In the genomic region with DNA sequence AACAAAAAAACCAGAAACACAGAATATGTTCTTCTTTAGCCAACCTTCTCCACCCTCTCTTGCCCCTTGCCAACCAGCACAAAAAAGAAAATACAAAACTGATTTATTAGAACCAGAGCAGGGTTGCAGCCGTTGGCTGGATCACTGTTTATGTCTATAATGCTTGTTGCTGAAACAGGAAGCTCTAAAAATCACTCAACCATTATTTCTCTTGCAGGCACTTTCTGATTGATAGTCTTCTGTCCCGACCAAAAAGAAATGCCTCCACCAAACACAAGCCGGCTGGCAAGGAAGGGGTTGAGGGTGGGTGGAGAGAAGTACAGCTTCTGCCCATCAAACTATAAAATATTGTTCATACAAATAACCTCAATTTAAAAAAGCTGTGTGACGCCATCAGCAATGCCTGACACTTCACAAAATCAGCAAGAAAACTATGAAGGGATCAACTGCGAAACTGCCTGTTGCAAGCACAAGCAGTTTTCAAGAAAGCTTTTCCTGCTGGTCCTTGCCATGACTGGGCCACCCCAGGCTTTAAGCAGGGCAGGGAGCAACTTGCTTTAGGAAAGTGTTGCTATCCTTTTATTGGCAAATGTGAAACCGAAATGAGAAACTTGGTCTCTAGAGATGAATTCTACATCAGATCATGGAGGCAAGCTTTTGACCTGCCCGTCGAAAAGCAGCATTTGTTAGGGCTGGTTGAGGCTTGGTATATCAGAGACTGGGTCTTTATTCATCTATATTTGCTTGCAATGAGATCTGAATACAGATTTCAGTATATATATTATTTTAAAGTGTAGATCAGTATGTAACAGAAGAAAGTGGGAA, we compare ENCODE assay signal across 12 cellular contexts.
DNase-seq lines count a peak whose midpoint lies in the region; ATAC-seq and TF ChIP-seq lines count a peak whose summit lies in the region.
"Had no signal": no experiment of that assay in that cellular context is flagged by ENCODE, and none has a peak within 500 bp of the region (broad histone marks: within the 10 kb centered on the region; RNA-seq: fewer than 3 reads in every experiment).

No MANE protein-coding gene starts in this region.

- intact Hi-C loops in activated T-helper 2 cell treated with anti-CD3 and anti-CD28 coated beads, Interferon-gamma antibody, Interleukin-2, Interleukin-4, amounts not matched to agents 10 μg/mL and 5 μg/mL and 100 μg/mL, durations not matched to agents 14 hours and 24 hours and 36 hours (cut with micrococcal nuclease): no loop called here
- intact Hi-C loops in thyroid gland (cut with DNase I): no loop called here

- TF ChIP-seq POLR2A in thyroid gland (IDR thresholded peaks at IDR 0.05): no peak

- H3K4me3 ChIP-seq in subcutaneous abdominal adipose tissue (ENCODE audit: low read depth in 1 of 5, low read length in 5 of 5) (peak overlapping the region in 1 of 5 donors; percentile 17), thyroid gland (replicated peaks in 1 of 3) (no peak overlapping the region)
- H3K4me3 ChIP-seq: SK-N-MC had no signal

- peaks cover 66% of the 10 kb centered on the region for H3K36me3 Mint-ChIP-seq in T-helper 2 cell treated with Interferon-gamma antibody and Interleukin-4, amounts not matched to agents 5 μg/mL and 100 μg/mL, for 36 hours (ENCODE audit: low read depth)
- H3K36me3 Mint-ChIP-seq in activated T-helper 2 cell treated with anti-CD3 and anti-CD28 coated beads, Interferon-gamma antibody, Interleukin-2, Interleukin-4, amounts not matched to agents 10 μg/mL and 5 μg/mL and 100 μg/mL, durations not matched to agents 14 hours and 24 hours and 36 hours (ENCODE audit: low read depth): peaks cover 76% of the 10 kb centered on the region

- peak overlapping the region in 1 of 5 donors; percentile 27 for H3K9ac ChIP-seq in subcutaneous abdominal adipose tissue (ENCODE audit: low read length in 5 of 5)

- H3K27me3 Mint-ChIP-seq in T-helper 2 cell treated with Interferon-gamma antibody and Interleukin-4, amounts not matched to agents 5 μg/mL and 100 μg/mL, for 36 hours (ENCODE audit: low read depth): no peaks in the 10 kb centered on the region
- H3K27me3 Mint-ChIP-seq in activated T-helper 2 cell treated with anti-CD3 and anti-CD28 coated beads, Interferon-gamma antibody, Interleukin-2, Interleukin-4, amounts not matched to agents 10 μg/mL and 5 μg/mL and 100 μg/mL, durations not matched to agents 14 hours and 24 hours and 36 hours (ENCODE audit: low read depth): no peaks in the 10 kb centered on the region
- H3K27me3 Mint-ChIP-seq: activated T-helper 17 cell treated with anti-CD3 and anti-CD28 coated beads, Interleukin-2, amount 50 U/mL, for 72 hours had no signal

- peak overlapping the region; percentile 51 for H3K27ac Mint-ChIP-seq in T-helper 2 cell treated with Interferon-gamma antibody and Interleukin-4, amounts not matched to agents 5 μg/mL and 100 μg/mL, for 36 hours
- peak overlapping the region; percentile 67 for H3K27ac Mint-ChIP-seq in activated T-helper 2 cell treated with anti-CD3 and anti-CD28 coated beads, Interferon-gamma antibody, Interleukin-2, Interleukin-4, amounts not matched to agents 10 μg/mL and 5 μg/mL and 100 μg/mL, durations not matched to agents 14 hours and 24 hours and 36 hours

- no peaks in the 10 kb centered on the region for H3K9me3 Mint-ChIP-seq in T-helper 2 cell treated with Interferon-gamma antibody and Interleukin-4, amounts not matched to agents 5 μg/mL and 100 μg/mL, for 36 hours
- H3K9me3 Mint-ChIP-seq in activated T-helper 2 cell treated with anti-CD3 and anti-CD28 coated beads, Interferon-gamma antibody, Interleukin-2, Interleukin-4, amounts not matched to agents 10 μg/mL and 5 μg/mL and 100 μg/mL, durations not matched to agents 14 hours and 24 hours and 36 hours: no peaks in the 10 kb centered on the region
- H3K9me3 Mint-ChIP-seq: activated T-helper 17 cell treated with anti-CD3 and anti-CD28 coated beads, Interleukin-2, amount 50 U/mL, for 72 hours had no signal

- ATAC-seq in HG02759 (IDR thresholded peaks at IDR 0.05; ENCODE audit: unreplicated experiment): peak; percentile 62
- ATAC-seq: activated T-helper 17 cell treated with anti-CD3 and anti-CD28 coated beads, Interleukin-2, amount 50 U/mL, for 72 hours had no signal

- DNase-seq in T-helper 2 cell treated with Interferon-gamma antibody and Interleukin-4, amounts not matched to agents 5 μg/mL and 100 μg/mL, for 36 hours (ENCODE audit: low spot score): no peak
- DNase-seq in T-helper 2 cell: no peak
- no peak for DNase-seq in activated T-helper 2 cell treated with anti-CD3 and anti-CD28 coated beads, Interferon-gamma antibody, Interleukin-2, Interleukin-4, amounts not matched to agents 10 μg/mL and 5 μg/mL and 100 μg/mL, durations not matched to agents 14 hours and 24 hours and 36 hours (ENCODE audit: low spot score)
- DNase-seq in thyroid gland: no peak
- DNase-seq in NCI-H1092 treated with DMSO at 0.1 percent for 48 hours (lab: John Stamatoyannopoulos, UW): no peak
- DNase-seq in NCI-H524 (lab: John Stamatoyannopoulos, UW): no peak
- DNase-seq: dermis blood vessel endothelial cell, NCI-H1694 treated with DMSO at 0.1 percent for 48 hours had no signal

- H3K27me3 ChIP-seq in subcutaneous abdominal adipose tissue (ENCODE audit: control insufficient read depth in 5 of 5, insufficient read depth in 4 of 5, low read length in 5 of 5): no peaks in the 10 kb centered on the region
- no peaks in the 10 kb centered on the region for H3K27me3 ChIP-seq in thyroid gland

- WGBS in thyroid gland, 2 donors: 58 to 63% methylated on average over 8 of the region's 8 CpGs

- no peak for TF ChIP-seq CTCF in thyroid gland (IDR thresholded peaks at IDR 0.05)

- H3K4me1 ChIP-seq in subcutaneous abdominal adipose tissue (ENCODE audit: control insufficient read depth in 5 of 5, insufficient read depth in 5 of 5, low read length in 5 of 5) (peaks cover 0 to 51% (median 34%) of the 10 kb centered on the region in 5 donors), thyroid gland (peaks cover 16 to 45% of the 10 kb centered on the region in 2 donors)

- H3K9me3 ChIP-seq in subcutaneous abdominal adipose tissue (ENCODE audit: control insufficient read depth in 5 of 5, low read length in 5 of 5): no peaks in the 10 kb centered on the region
- no peaks in the 10 kb centered on the region for H3K9me3 ChIP-seq in thyroid gland

- H3K36me3 ChIP-seq in subcutaneous abdominal adipose tissue (ENCODE audit: control insufficient read depth in 5 of 5, insufficient read depth in 5 of 5, low read length in 5 of 5) (peaks cover 10 to 36% (median 17%) of the 10 kb centered on the region in 5 donors), thyroid gland (peaks cover 0 to under 1% of the 10 kb centered on the region in 2 donors)

- H3K27ac ChIP-seq in subcutaneous abdominal adipose tissue (ENCODE audit: low read depth, low read length) (peak overlapping the region; percentile 73), thyroid gland (no peak overlapping the region)
- H3K27ac ChIP-seq: SK-N-MC had no signal

- no peak overlapping the region for H3K4me3 Mint-ChIP-seq in T-helper 2 cell treated with Interferon-gamma antibody and Interleukin-4, amounts not matched to agents 5 μg/mL and 100 μg/mL, for 36 hours
- no peak overlapping the region for H3K4me3 Mint-ChIP-seq in activated T-helper 2 cell treated with anti-CD3 and anti-CD28 coated beads, Interferon-gamma antibody, Interleukin-2, Interleukin-4, amounts not matched to agents 10 μg/mL and 5 μg/mL and 100 μg/mL, durations not matched to agents 14 hours and 24 hours and 36 hours (ENCODE audit: low read depth)
- H3K4me3 Mint-ChIP-seq: activated T-helper 17 cell treated with anti-CD3 and anti-CD28 coated beads, Interleukin-2, amount 50 U/mL, for 72 hours had no signal

- H3K4me1 Mint-ChIP-seq in T-helper 2 cell treated with Interferon-gamma antibody and Interleukin-4, amounts not matched to agents 5 μg/mL and 100 μg/mL, for 36 hours (ENCODE audit: low read depth): peaks cover 36% of the 10 kb centered on the region
- H3K4me1 Mint-ChIP-seq in activated T-helper 2 cell treated with anti-CD3 and anti-CD28 coated beads, Interferon-gamma antibody, Interleukin-2, Interleukin-4, amounts not matched to agents 10 μg/mL and 5 μg/mL and 100 μg/mL, durations not matched to agents 14 hours and 24 hours and 36 hours (ENCODE audit: low read depth): peaks cover 48% of the 10 kb centered on the region
